In genomic region chr9:37035472-37036236, GRCh38 we compare ENCODE assay signal across 9 cellular contexts. TPM values are rescaled to one million over a fixed set of nuclear protein-coding genes. Genes with fewer than 3 reads are reported as not detected.
A peak's percentile ranks its signal among the peaks of the same experiment; 100 is the strongest.
DNase-seq lines count a peak whose midpoint lies in the region; ATAC-seq, FAIRE-seq and TF ChIP-seq lines count a peak whose summit lies in the region.
"Had no signal": no experiment of that assay in that cellular context is flagged by ENCODE, and none has a peak within 500 bp of the region (broad histone marks: within the 10 kb centered on the region; RNA-seq: fewer than 3 reads in every experiment).

No MANE protein-coding gene starts in this region.

- H3K4me1 Mint-ChIP-seq in IgD-negative memory B cell: peaks cover 25 to 42% (median 38%) of the 10 kb centered on the region in 3 donors
- peaks cover 7% of the 10 kb centered on the region for H3K4me1 Mint-ChIP-seq in astrocyte (ENCODE audit: low read depth, unreplicated experiment)
- peaks cover 16 to 17% of the 10 kb centered on the region in 2 donors for H3K4me1 Mint-ChIP-seq in natural killer cell treated with Interleukin-12 subunit alpha and Interleukin-12 subunit beta and Interleukin-15 and Interleukin-18, amount 100 ng/mL, for 72 hours (ENCODE audit: low read depth in 2 of 2)

- TF ChIP-seq CTCF in astrocyte (IDR thresholded peaks at IDR 0.05; ENCODE audit: insufficient read depth, low read depth, low read length): no peak

- FAIRE-seq in astrocyte (lab: Jason Lieb, UNC): peak; percentile 5

- H3K9me3 ChIP-seq in astrocyte (ENCODE audit: insufficient read depth, low read depth, low read length): peaks cover 8% of the 10 kb centered on the region

- H3K27me3 Mint-ChIP-seq in IgD-negative memory B cell: no peaks in the 10 kb centered on the region
- peaks cover 83% of the 10 kb centered on the region for H3K27me3 Mint-ChIP-seq in astrocyte (ENCODE audit: low read depth, unreplicated experiment)
- peaks cover 51 to 74% of the 10 kb centered on the region in 2 donors for H3K27me3 Mint-ChIP-seq in natural killer cell treated with Interleukin-12 subunit alpha and Interleukin-12 subunit beta and Interleukin-15 and Interleukin-18, amount 100 ng/mL, for 72 hours

- H3K4me2 ChIP-seq in astrocyte (ENCODE audit: low read length): no peak overlapping the region

- DNase-seq in EH (ENCODE audit: low read depth) (peak; percentile 25), astrocyte (ENCODE audit: low read depth) (peak; percentile 4), caudate nucleus (lab: John Stamatoyannopoulos, UW) (no peak), hypothalamus (lab: John Stamatoyannopoulos, UW) (no peak)
- DNase-seq in natural killer cell treated with Interleukin-12 subunit alpha and Interleukin-12 subunit beta and Interleukin-15 and Interleukin-18, amount 100 ng/mL, for 72 hours (ENCODE audit: low spot score): no peak

- H3K4me3 ChIP-seq in astrocyte (ENCODE audit: insufficient read depth, low read depth, low read length): no peak overlapping the region

- H3K27me3 ChIP-seq in astrocyte (ENCODE audit: insufficient read depth, low read length): peaks cover 100% of the 10 kb centered on the region

- H3K4me3 Mint-ChIP-seq in IgD-negative memory B cell (peak overlapping the region; percentile 88 to 98 (median 94)), astrocyte (ENCODE audit: unreplicated experiment) (peak overlapping the region; percentile 59)
- peak overlapping the region; percentile 86 for H3K4me3 Mint-ChIP-seq in natural killer cell treated with Interleukin-12 subunit alpha and Interleukin-12 subunit beta and Interleukin-15 and Interleukin-18, amount 100 ng/mL, for 72 hours

- peaks cover 11% of the 10 kb centered on the region for H3K4me1 ChIP-seq in astrocyte (ENCODE audit: insufficient read depth, low read length)

- H3K27ac Mint-ChIP-seq in IgD-negative memory B cell: peak overlapping the region; percentile 98 to 99 (median 99)
- peak overlapping the region; percentile 7 for H3K27ac Mint-ChIP-seq in astrocyte (ENCODE audit: unreplicated experiment)
- H3K27ac Mint-ChIP-seq in natural killer cell treated with Interleukin-12 subunit alpha and Interleukin-12 subunit beta and Interleukin-15 and Interleukin-18, amount 100 ng/mL, for 72 hours: peak overlapping the region in 1 of 2 donors; percentile 1

- H4K20me1 ChIP-seq in astrocyte (ENCODE audit: insufficient read depth, low read length): peaks cover 17% of the 10 kb centered on the region

- H3K27ac ChIP-seq in astrocyte (ENCODE audit: low read depth, low read length): no peak overlapping the region
- no peak overlapping the region for H3K27ac ChIP-seq in caudate nucleus (ENCODE audit: low read depth, low read length)

- H3K79me2 ChIP-seq in astrocyte (ENCODE audit: insufficient read depth, low read length): no peaks in the 10 kb centered on the region

- peaks cover under 1% of the 10 kb centered on the region for H3K36me3 Mint-ChIP-seq in IgD-negative memory B cell
- peaks cover 2% of the 10 kb centered on the region for H3K36me3 Mint-ChIP-seq in astrocyte (ENCODE audit: low read depth, unreplicated experiment)
- peaks cover 14% of the 10 kb centered on the region for H3K36me3 Mint-ChIP-seq in natural killer cell treated with Interleukin-12 subunit alpha and Interleukin-12 subunit beta and Interleukin-15 and Interleukin-18, amount 100 ng/mL, for 72 hours

- no peak overlapping the region for H2AFZ ChIP-seq in astrocyte (ENCODE audit: low read depth, low read length)

- H3K9ac ChIP-seq in astrocyte (ENCODE audit: low read length): no peak overlapping the region

- ATAC-seq in natural killer cell treated with Interleukin-12 subunit alpha and Interleukin-12 subunit beta and Interleukin-15 and Interleukin-18, amount 100 ng/mL, for 72 hours: no peak
- ATAC-seq in HG03280 (IDR thresholded peaks at IDR 0.05; ENCODE audit: unreplicated experiment) (no peak), GM21786 (IDR thresholded peaks at IDR 0.05; ENCODE audit: unreplicated experiment) (no peak)

- no peaks in the 10 kb centered on the region for H3K36me3 ChIP-seq in astrocyte (ENCODE audit: insufficient read depth, low read length)

- H3K9me3 Mint-ChIP-seq in IgD-negative memory B cell (no peaks in the 10 kb centered on the region), astrocyte (ENCODE audit: unreplicated experiment) (peaks cover 8% of the 10 kb centered on the region)
- H3K9me3 Mint-ChIP-seq in natural killer cell treated with Interleukin-12 subunit alpha and Interleukin-12 subunit beta and Interleukin-15 and Interleukin-18, amount 100 ng/mL, for 72 hours: peaks cover 4% of the 10 kb centered on the region

RNA-seq across cellular contexts. Expression of gene PAX5, which starts 1.6 kb away (rescaled TPM):
- 65.3 TPM for polyA plus RNA-seq in IgD-negative memory B cell
- total RNA-seq in astrocyte: not detected in 2 replicates
- total RNA-seq in natural killer cell treated with Interleukin-12 subunit alpha and Interleukin-12 subunit beta and Interleukin-15 and Interleukin-18, amount 100 ng/mL, for 72 hours: 1 to 10 TPM in 1 of 2 donors, under 1 TPM in 1; 0.29 to 2.1 TPM
- total RNA-seq: dermis microvascular lymphatic vessel endothelial cell had no signal

Comparison
In these comparisons a context has a peak if more than half of its experiments do, and no peak if none do; other contexts are left out.
1. DNase-seq: peak in EH (single experiment) and astrocyte (single experiment); none in natural killer cell treated with Interleukin-12 subunit alpha and Interleukin-12 subunit beta and Interleukin-15 and Interleukin-18, amount 100 ng/mL, for 72 hours (single experiment), caudate nucleus (0 of 61) and hypothalamus (0 of 51).
2. Peak in every context shown above with its lines, with median percentiles within 50 percentile points of each other: H3K4me3 Mint-ChIP-seq.